In the genomic region with DNA sequence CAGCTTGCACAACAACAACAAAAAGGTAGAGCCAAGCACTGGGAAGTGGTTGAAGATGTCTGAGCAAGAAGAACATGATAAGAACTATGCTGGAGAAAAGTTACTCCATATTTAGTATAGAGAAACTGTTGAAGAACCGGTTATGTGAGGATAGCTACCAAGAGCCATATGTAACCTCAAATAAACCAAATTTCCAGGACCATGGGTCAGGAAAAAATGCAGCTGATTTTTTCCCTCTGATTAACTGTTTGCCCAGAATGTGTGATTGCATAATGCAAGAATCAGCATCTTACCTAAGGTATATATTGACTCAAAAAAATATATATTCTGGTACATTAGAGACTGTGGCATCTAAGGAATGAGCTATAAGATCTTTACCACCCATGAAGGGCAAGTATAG, we compare ENCODE assay signal across 19 cellular contexts.
DNase-seq lines count a peak whose midpoint lies in the region; ATAC-seq and TF ChIP-seq lines count a peak whose summit lies in the region.
"Had no signal": no experiment of that assay in that cellular context is flagged by ENCODE, and none has a peak within 500 bp of the region (broad histone marks: within the 10 kb centered on the region; RNA-seq: fewer than 3 reads in every experiment).

No MANE protein-coding gene starts in this region.

- TF ChIP-seq CTCF in mesothelial cell of epicardium (IDR thresholded peaks at IDR 0.05; ENCODE audit: unreplicated experiment) = no peak

- peaks cover 63% of the 10 kb centered on the region for H3K4me1 Mint-ChIP-seq in mesothelial cell of epicardium
- H3K4me1 Mint-ChIP-seq: CD4-positive, alpha-beta memory T cell; IgD-negative memory B cell had no signal

- no peaks in the 10 kb centered on the region for H3K27me3 Mint-ChIP-seq in mesothelial cell of epicardium (ENCODE audit: low read depth)

- peak overlapping the region; percentile 42 for H3K27ac ChIP-seq in angular gyrus (ENCODE audit: low read depth, low read length)
- H3K27ac ChIP-seq: 22Rv1 had no signal

- H3K36me3 Mint-ChIP-seq in mesothelial cell of epicardium = peaks cover 8% of the 10 kb centered on the region
- H3K36me3 Mint-ChIP-seq: CD4-positive, alpha-beta memory T cell; IgD-negative memory B cell had no signal

- H3K9me3 Mint-ChIP-seq in mesothelial cell of epicardium = peaks cover 4% of the 10 kb centered on the region
- H3K9me3 Mint-ChIP-seq: CD4-positive, alpha-beta memory T cell; IgD-negative memory B cell had no signal

- H3K4me3 Mint-ChIP-seq in mesothelial cell of epicardium = no peak overlapping the region
- H3K4me3 Mint-ChIP-seq: CD4-positive, alpha-beta memory T cell; IgD-negative memory B cell had no signal

- peak overlapping the region; percentile 60 for H3K27ac Mint-ChIP-seq in mesothelial cell of epicardium
- H3K27ac Mint-ChIP-seq: CD4-positive, alpha-beta memory T cell; IgD-negative memory B cell had no signal

- DNase-seq in SIG-M5 treated with dmso at 0.1 percent for 504 hours (lab: John Stamatoyannopoulos, UW; ENCODE audit: unreplicated experiment) = peak; percentile 64
- DNase-seq in SIG-M5 (lab: John Stamatoyannopoulos, UW) = no peak
- DNase-seq in mesothelial cell of epicardium (ENCODE audit: low spot score in 2 of 2, unreplicated experiment in 2 of 2) = no peak
- no peak for DNase-seq in effector CD4-positive, alpha-beta T cell
- no peak for DNase-seq in NCI-H1694 (lab: John Stamatoyannopoulos, UW)
- DNase-seq in NCI-H1694 treated with DMSO at 0.1 percent for 48 hours (lab: John Stamatoyannopoulos, UW) = no peak
- DNase-seq: Calu3; CD4-positive, alpha-beta memory T cell; DMS79; NCI-H2029; NCI-H2171 treated with DMSO at 0.1 percent for 48 hours; NCI-H446 treated with DMSO at 0.1 percent for 48 hours; OCI-M1 had no signal

- ATAC-seq in GM18868 (IDR thresholded peaks at IDR 0.05; ENCODE audit: unreplicated experiment) = no peak
- ATAC-seq: HCT116, SK-N-SH treated with all-trans-retinoic acid at 6 μM for 48 hours had no signal
